26 cellular contexts compared by ENCODE assay signal in the genomic region with DNA sequence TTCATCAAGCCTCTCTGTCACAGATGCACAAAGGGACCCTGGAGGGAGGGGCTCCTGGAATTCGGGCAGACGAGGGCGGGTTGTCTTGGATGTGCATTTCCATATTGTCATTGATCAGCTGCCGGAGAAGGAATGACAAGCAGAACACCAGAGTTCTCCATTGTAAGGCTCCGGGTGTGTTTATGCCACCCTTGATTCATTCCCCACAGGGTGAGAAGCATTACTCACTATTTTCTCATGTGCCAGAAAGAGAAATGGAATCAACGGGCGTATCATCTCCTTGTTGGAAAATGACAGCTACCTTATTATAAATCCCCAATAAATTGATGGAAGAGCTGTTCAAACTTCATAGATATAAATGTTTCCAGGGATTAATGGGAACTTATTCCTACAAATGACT.
"Had no signal": no experiment of that assay in that cellular context is flagged by ENCODE, and none has a peak within 500 bp of the region (broad histone marks: within the 10 kb centered on the region; RNA-seq: fewer than 3 reads in every experiment).

No MANE protein-coding gene starts in this region.

- H3K36me3 ChIP-seq: esophagus squamous epithelium, gastrocnemius medialis, upper lobe of right lung had no signal

- DNase-seq: activated CD4-positive, alpha-beta T cell treated with anti-CD3 and anti-CD28 coated beads for 36 hours; activated CD4-positive, CD25-positive, alpha-beta regulatory T cell; activated CD8-positive, alpha-beta memory T cell treated with anti-CD3 and anti-CD28 coated beads, Interleukin-2, amount 10 ng/mL, durations not matched to agents 7 days and 5 days; activated CD8-positive, alpha-beta T cell treated with anti-CD3 and anti-CD28 coated beads, Interleukin-2, amount 10 ng/mL, durations not matched to agents 7 days and 5 days; activated naive CD4-positive, alpha-beta T cell treated with Interleukin-2 at 50 U/mL for 16 hours; activated T-cell treated with anti-CD3 and anti-CD28 coated beads, Interleukin-2, amount 50 U/mL, for 48 hours; anterior cingulate cortex; cortex of kidney; effector memory CD8-positive, alpha-beta T cell; esophagus squamous epithelium; gastrocnemius medialis; glutamatergic neuron; midbrain; naive thymus-derived CD8-positive, alpha-beta T cell; right cardiac atrium; stimulated activated CD4-positive, alpha-beta T cell treated with anti-CD3 and anti-CD28 coated beads, Interleukin-4, amount 100 ng/mL, for 24 hours; stimulated activated naive CD8-positive, alpha-beta T cell treated with anti-CD3 and anti-CD28 coated beads, Interleukin-15, amount 100 ng/mL, for 72 hours; substantia nigra; T-helper 17 cell; upper lobe of right lung had no signal

- H3K27me3 Mint-ChIP-seq: activated CD4-positive, alpha-beta T cell treated with anti-CD3 and anti-CD28 coated beads for 36 hours; activated CD8-positive, alpha-beta memory T cell treated with anti-CD3 and anti-CD28 coated beads, Interleukin-2, amount 10 ng/mL, durations not matched to agents 7 days and 5 days; activated naive CD8-positive, alpha-beta T cell; effector memory CD8-positive, alpha-beta T cell; memory B cell; stimulated activated naive CD8-positive, alpha-beta T cell treated with anti-CD3 and anti-CD28 coated beads, Interleukin-15, amount 100 ng/mL, for 72 hours had no signal

- H3K9me3 Mint-ChIP-seq: activated T-helper 2 cell treated with anti-CD3 and anti-CD28 coated beads, Interferon-gamma antibody, Interleukin-2, Interleukin-4, amounts not matched to agents 10 μg/mL and 5 μg/mL and 100 μg/mL, durations not matched to agents 14 hours and 24 hours and 36 hours; effector memory CD8-positive, alpha-beta T cell; naive thymus-derived CD8-positive, alpha-beta T cell; stimulated activated effector memory CD8-positive, alpha-beta T cell treated with anti-CD3 and anti-CD28 coated beads, Interleukin-12 subunit alpha, Interleukin-12 subunit beta, amount 100 ng/mL, for 72 hours; stimulated activated naive CD8-positive, alpha-beta T cell treated with anti-CD3 and anti-CD28 coated beads, Interleukin-15, amount 100 ng/mL, for 72 hours had no signal

- H3K27ac Mint-ChIP-seq: activated CD4-positive, alpha-beta T cell treated with anti-CD3 and anti-CD28 coated beads for 36 hours; activated CD8-positive, alpha-beta memory T cell treated with anti-CD3 and anti-CD28 coated beads, Interleukin-2, amount 10 ng/mL, durations not matched to agents 7 days and 5 days; activated CD8-positive, alpha-beta T cell treated with anti-CD3 and anti-CD28 coated beads, Interleukin-2, amount 10 ng/mL, durations not matched to agents 7 days and 5 days; activated naive CD8-positive, alpha-beta T cell; activated T-helper 2 cell treated with anti-CD3 and anti-CD28 coated beads, Interferon-gamma antibody, Interleukin-2, Interleukin-4, amounts not matched to agents 10 μg/mL and 5 μg/mL and 100 μg/mL, durations not matched to agents 14 hours and 24 hours and 36 hours; effector memory CD8-positive, alpha-beta T cell; memory B cell; naive thymus-derived CD8-positive, alpha-beta T cell; stimulated activated effector memory CD8-positive, alpha-beta T cell treated with anti-CD3 and anti-CD28 coated beads, Interleukin-12 subunit alpha, Interleukin-12 subunit beta, amount 100 ng/mL, for 72 hours; stimulated activated naive CD8-positive, alpha-beta T cell treated with anti-CD3 and anti-CD28 coated beads, Interleukin-15, amount 100 ng/mL, for 72 hours; T-helper 17 cell had no signal

- H3K4me3 ChIP-seq: esophagus squamous epithelium, gastrocnemius medialis, hepatocyte, skin epidermis, upper lobe of right lung had no signal

- H3K4me1 Mint-ChIP-seq: activated CD4-positive, alpha-beta T cell treated with anti-CD3 and anti-CD28 coated beads for 36 hours; activated CD8-positive, alpha-beta memory T cell treated with anti-CD3 and anti-CD28 coated beads, Interleukin-2, amount 10 ng/mL, durations not matched to agents 7 days and 5 days; naive thymus-derived CD8-positive, alpha-beta T cell; stimulated activated effector memory CD8-positive, alpha-beta T cell treated with anti-CD3 and anti-CD28 coated beads, Interleukin-12 subunit alpha, Interleukin-12 subunit beta, amount 100 ng/mL, for 72 hours; stimulated activated naive CD8-positive, alpha-beta T cell treated with anti-CD3 and anti-CD28 coated beads, Interleukin-15, amount 100 ng/mL, for 72 hours; T-helper 17 cell had no signal

- H3K9me3 ChIP-seq: esophagus squamous epithelium, gastrocnemius medialis, upper lobe of right lung had no signal

- H3K36me3 Mint-ChIP-seq: activated CD8-positive, alpha-beta memory T cell treated with anti-CD3 and anti-CD28 coated beads, Interleukin-2, amount 10 ng/mL, durations not matched to agents 7 days and 5 days; activated naive CD8-positive, alpha-beta T cell; naive thymus-derived CD8-positive, alpha-beta T cell; stimulated activated effector memory CD8-positive, alpha-beta T cell treated with anti-CD3 and anti-CD28 coated beads, Interleukin-12 subunit alpha, Interleukin-12 subunit beta, amount 100 ng/mL, for 72 hours had no signal

- H3K27ac ChIP-seq: esophagus squamous epithelium, gastrocnemius medialis, hepatocyte, upper lobe of right lung had no signal

- H3K4me3 Mint-ChIP-seq: activated CD4-positive, alpha-beta T cell treated with anti-CD3 and anti-CD28 coated beads for 36 hours; activated CD8-positive, alpha-beta memory T cell treated with anti-CD3 and anti-CD28 coated beads, Interleukin-2, amount 10 ng/mL, durations not matched to agents 7 days and 5 days; activated CD8-positive, alpha-beta T cell treated with anti-CD3 and anti-CD28 coated beads, Interleukin-2, amount 10 ng/mL, durations not matched to agents 7 days and 5 days; activated naive CD8-positive, alpha-beta T cell; effector memory CD8-positive, alpha-beta T cell; memory B cell; naive thymus-derived CD8-positive, alpha-beta T cell; stimulated activated effector memory CD8-positive, alpha-beta T cell treated with anti-CD3 and anti-CD28 coated beads, Interleukin-12 subunit alpha, Interleukin-12 subunit beta, amount 100 ng/mL, for 72 hours; stimulated activated naive CD8-positive, alpha-beta T cell treated with anti-CD3 and anti-CD28 coated beads, Interleukin-15, amount 100 ng/mL, for 72 hours; T-helper 17 cell had no signal

- H3K27me3 ChIP-seq: esophagus squamous epithelium, gastrocnemius medialis, hepatocyte, upper lobe of right lung had no signal

- H3K4me1 ChIP-seq: gastrocnemius medialis, upper lobe of right lung had no signal
